1 cellular context compared by ENCODE assay signal in the genomic region with DNA sequence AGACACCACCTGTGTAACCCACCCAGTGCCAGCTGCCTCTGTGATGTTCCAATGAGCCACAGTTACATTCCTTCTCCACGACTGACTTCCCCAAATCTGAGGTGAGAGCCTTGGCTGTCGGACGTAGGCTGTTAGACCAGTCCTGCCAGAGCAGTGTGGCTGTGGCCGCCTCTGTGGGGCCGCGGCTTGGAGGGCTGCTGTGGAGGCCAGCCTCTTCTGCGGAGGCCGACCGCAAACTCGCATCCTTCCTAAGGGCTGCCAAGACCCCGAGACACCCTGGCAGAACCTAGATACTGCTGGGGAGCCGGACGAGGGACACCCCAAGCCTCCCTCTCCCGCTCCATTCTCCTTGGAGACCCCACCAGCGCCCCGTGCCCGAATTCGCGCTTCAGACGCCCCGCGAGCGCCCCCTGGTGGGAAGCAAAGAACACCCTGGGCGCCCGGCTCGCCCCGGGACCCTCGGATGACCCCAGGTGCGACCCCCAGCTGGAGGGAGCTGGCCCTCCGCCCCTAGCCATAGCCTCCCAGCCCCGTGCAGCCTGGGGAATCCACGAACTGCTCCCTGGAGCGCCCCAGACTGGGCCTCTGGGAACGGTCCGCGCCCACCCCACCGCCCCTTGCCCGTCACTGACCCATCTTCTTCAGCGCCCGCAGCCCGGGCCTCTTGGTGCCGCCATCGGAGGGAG.
TF ChIP-seq lines count a peak whose summit lies in the region.

No MANE protein-coding gene starts in this region.

TF ChIP-seq in neural cell, 6 proteins besides CTCF, POLR2A, EP300 and RAD21 (continued from another document):
- TF ChIP-seq, protein P1, sequence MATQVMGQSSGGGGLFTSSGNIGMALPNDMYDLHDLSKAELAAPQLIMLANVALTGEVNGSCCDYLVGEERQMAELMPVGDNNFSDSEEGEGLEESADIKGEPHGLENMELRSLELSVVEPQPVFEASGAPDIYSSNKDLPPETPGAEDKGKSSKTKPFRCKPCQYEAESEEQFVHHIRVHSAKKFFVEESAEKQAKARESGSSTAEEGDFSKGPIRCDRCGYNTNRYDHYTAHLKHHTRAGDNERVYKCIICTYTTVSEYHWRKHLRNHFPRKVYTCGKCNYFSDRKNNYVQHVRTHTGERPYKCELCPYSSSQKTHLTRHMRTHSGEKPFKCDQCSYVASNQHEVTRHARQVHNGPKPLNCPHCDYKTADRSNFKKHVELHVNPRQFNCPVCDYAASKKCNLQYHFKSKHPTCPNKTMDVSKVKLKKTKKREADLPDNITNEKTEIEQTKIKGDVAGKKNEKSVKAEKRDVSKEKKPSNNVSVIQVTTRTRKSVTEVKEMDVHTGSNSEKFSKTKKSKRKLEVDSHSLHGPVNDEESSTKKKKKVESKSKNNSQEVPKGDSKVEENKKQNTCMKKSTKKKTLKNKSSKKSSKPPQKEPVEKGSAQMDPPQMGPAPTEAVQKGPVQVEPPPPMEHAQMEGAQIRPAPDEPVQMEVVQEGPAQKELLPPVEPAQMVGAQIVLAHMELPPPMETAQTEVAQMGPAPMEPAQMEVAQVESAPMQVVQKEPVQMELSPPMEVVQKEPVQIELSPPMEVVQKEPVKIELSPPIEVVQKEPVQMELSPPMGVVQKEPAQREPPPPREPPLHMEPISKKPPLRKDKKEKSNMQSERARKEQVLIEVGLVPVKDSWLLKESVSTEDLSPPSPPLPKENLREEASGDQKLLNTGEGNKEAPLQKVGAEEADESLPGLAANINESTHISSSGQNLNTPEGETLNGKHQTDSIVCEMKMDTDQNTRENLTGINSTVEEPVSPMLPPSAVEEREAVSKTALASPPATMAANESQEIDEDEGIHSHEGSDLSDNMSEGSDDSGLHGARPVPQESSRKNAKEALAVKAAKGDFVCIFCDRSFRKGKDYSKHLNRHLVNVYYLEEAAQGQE (IDR thresholded peaks at IDR 0.05; ENCODE audit: borderline replicate concordance), result no peak
